ENCODE assay signal across 16 cellular contexts in the genomic region with DNA sequence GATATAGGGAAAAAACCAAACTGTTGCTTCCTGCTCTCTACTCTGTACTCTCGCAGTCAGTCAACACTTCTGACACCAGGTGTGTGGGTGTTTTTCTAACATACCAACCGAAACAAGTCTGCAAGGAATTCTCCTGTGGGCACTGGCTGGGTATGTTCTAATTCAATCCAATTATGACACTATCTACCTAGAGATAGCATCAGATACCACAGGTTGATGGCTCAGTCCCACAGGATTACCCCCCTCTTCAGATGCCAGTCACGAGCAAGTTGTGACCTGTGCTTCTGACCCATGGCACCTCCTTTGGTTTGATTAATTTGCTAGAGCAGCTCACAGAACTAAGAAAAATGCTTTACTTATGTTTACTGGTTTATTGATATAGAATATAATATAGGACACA.
DNase-seq lines count a peak whose midpoint lies in the region; ATAC-seq and TF ChIP-seq lines count a peak whose summit lies in the region.
"Had no signal": no experiment of that assay in that cellular context is flagged by ENCODE, and none has a peak within 500 bp of the region (broad histone marks: within the 10 kb centered on the region; RNA-seq: fewer than 3 reads in every experiment).

No MANE protein-coding gene starts in this region.

- peak; percentile 78 for ATAC-seq in foreskin keratinocyte
- no peak for ATAC-seq in activated T-cell treated with anti-CD3 and anti-CD28 coated beads, Interleukin-2, amount 50 U/mL, for 72 hours (replicated peaks in 1 of 2)

- H3K4me2 ChIP-seq in mammary epithelial cell (ENCODE audit: insufficient read depth, low read depth, low read length) (peak overlapping the region; percentile 15), neural cell (ENCODE audit: low read length) (no peak overlapping the region)

- TF ChIP-seq RAD21 in neural cell (conservative IDR thresholded peaks at IDR 0.05), result no peak

- H3K27ac Mint-ChIP-seq in MCF 10A (ENCODE audit: low read depth, unreplicated experiment), result no peak overlapping the region
- H3K27ac Mint-ChIP-seq in activated T-cell treated with anti-CD3 and anti-CD28 coated beads, Interleukin-2, amount 50 U/mL, for 72 hours, result no peak overlapping the region
- H3K27ac Mint-ChIP-seq: CD4-positive, alpha-beta memory T cell; HFFc6 had no signal

- H3K27me3 Mint-ChIP-seq in MCF 10A (ENCODE audit: insufficient read depth, unreplicated experiment), result no peaks in the 10 kb centered on the region
- H3K27me3 Mint-ChIP-seq in activated T-cell treated with anti-CD3 and anti-CD28 coated beads, Interleukin-2, amount 50 U/mL, for 72 hours (ENCODE audit: low read depth), result no peaks in the 10 kb centered on the region
- H3K27me3 Mint-ChIP-seq: CD4-positive, alpha-beta memory T cell had no signal

- DNase-seq in mammary epithelial cell (peak; percentile 82), MCF 10A (ENCODE audit: unreplicated experiment) (no peak), foreskin keratinocyte (peak; percentile 46 to 74), GM13976 (ENCODE audit: low spot score) (no peak)
- no peak for DNase-seq in activated T-cell treated with anti-CD3 and anti-CD28 coated beads, Interleukin-2, amount 50 U/mL, for 72 hours
- DNase-seq: C1 segment of cervical spinal cord; Calu3; CD4-positive, alpha-beta memory T cell; COR-L47; DMS53; DMS79 treated with DMSO at 0.1 percent for 48 hours; GF-D8; GOT3; HFFc6 had no signal

- H4K20me1 ChIP-seq in mammary epithelial cell (ENCODE audit: insufficient read depth, low read length), result no peaks in the 10 kb centered on the region
- H4K20me1 ChIP-seq in neural cell (ENCODE audit: insufficient read depth), result no peaks in the 10 kb centered on the region

- H3K79me2 ChIP-seq in mammary epithelial cell (ENCODE audit: insufficient read depth, low read length) (no peaks in the 10 kb centered on the region), neural cell (replicated peaks; ENCODE audit: insufficient read depth, low read length) (no peaks in the 10 kb centered on the region)

- no peak overlapping the region for H2AFZ ChIP-seq in mammary epithelial cell (ENCODE audit: low read depth, low read length)
- H2AFZ ChIP-seq in neural cell (ENCODE audit: low read depth, low read length), result no peak overlapping the region

- H3K27me3 ChIP-seq in mammary epithelial cell (ENCODE audit: insufficient read depth, low read length), result no peaks in the 10 kb centered on the region
- no peaks in the 10 kb centered on the region for H3K27me3 ChIP-seq in foreskin keratinocyte
- no peaks in the 10 kb centered on the region for H3K27me3 ChIP-seq in neural cell (ENCODE audit: insufficient read depth, low read depth, low read length)

- H3K4me1 Mint-ChIP-seq in MCF 10A (ENCODE audit: insufficient read depth, unreplicated experiment), result no peaks in the 10 kb centered on the region
- H3K4me1 Mint-ChIP-seq in activated T-cell treated with anti-CD3 and anti-CD28 coated beads, Interleukin-2, amount 50 U/mL, for 72 hours (ENCODE audit: low read depth), result no peaks in the 10 kb centered on the region

- no peaks in the 10 kb centered on the region for H3K9me3 Mint-ChIP-seq in MCF 10A (ENCODE audit: unreplicated experiment)
- no peaks in the 10 kb centered on the region for H3K9me3 Mint-ChIP-seq in activated T-cell treated with anti-CD3 and anti-CD28 coated beads, Interleukin-2, amount 50 U/mL, for 72 hours
- H3K9me3 Mint-ChIP-seq: CD4-positive, alpha-beta memory T cell; HFFc6 had no signal

- dilution Hi-C loops in mammary epithelial cell (cut with HindIII; ENCODE audit: low sequenced_read_pairs), result no loop called here

- in situ Hi-C loops in mammary epithelial cell (cut with MboI; ENCODE audit: low sequenced_read_pairs in 2 of 2), result no loop called here
- in situ Hi-C loops in GM13976 (cut with MboI; ENCODE audit: low sequenced_read_pairs, unreplicated experiment), result no loop called here

- H3K4me3 ChIP-seq in mammary epithelial cell (replicated peaks in 1 of 3; ENCODE audit: insufficient read depth in 1 of 3, low read depth in 2 of 3, low read length in 3 of 3), result no peak overlapping the region
- H3K4me3 ChIP-seq in neural cell (ENCODE audit: low read length), result no peak overlapping the region
- H3K4me3 ChIP-seq: HAP-1 had no signal

- POLR2A ChIA-PET in MCF 10A (lab: Yijun Ruan, JAX), result no interaction called here

- H3K9me3 ChIP-seq in mammary epithelial cell (replicated peaks; ENCODE audit: insufficient read depth, low read length) (no peaks in the 10 kb centered on the region), neural cell (ENCODE audit: low read length) (no peaks in the 10 kb centered on the region)
- H3K9me3 ChIP-seq: HAP-1 had no signal

- no peak for TF ChIP-seq CTCF in mammary epithelial cell (conservative IDR thresholded peaks at IDR 0.05 in 1 of 2, IDR thresholded peaks at IDR 0.05 in 1 of 2; ENCODE audit: extremely low read depth in 1 of 2, insufficient read depth in 1 of 2, low read depth in 1 of 2, low read length in 2 of 2)
- TF ChIP-seq CTCF in MCF 10A (IDR thresholded peaks at IDR 0.05; ENCODE audit: unreplicated experiment), result no peak
- TF ChIP-seq CTCF in foreskin keratinocyte (conservative IDR thresholded peaks at IDR 0.05), result no peak
- TF ChIP-seq CTCF in neural cell (IDR thresholded peaks at IDR 0.05; ENCODE audit: poor library complexity, severe bottlenecking), result no peak
- no peak for TF ChIP-seq CTCF in GM13976 (IDR thresholded peaks at IDR 0.05; ENCODE audit: borderline replicate concordance, control extremely low read depth, extremely low read depth, insufficient read depth, missing control alignments)

- CTCF ChIA-PET in mammary epithelial cell (lab: Charles Lee; ENCODE audit: low non-redundant PET) (no interaction called here), MCF 10A (lab: Yijun Ruan, JAX) (interaction anchor here (0.6 to 1.7 kb wide), 2 partner anchors 10 to 302 kb away, joined by 3 to 5 read pairs; no protein-coding TSS in a partner anchor)

- H3F3A ChIP-seq in neural cell (ENCODE audit: insufficient read depth, low read length, poor library complexity, severe bottlenecking), result no peaks in the 10 kb centered on the region

- intact Hi-C loops in mammary epithelial cell (cut with micrococcal nuclease) (no loop called here), MCF 10A (cut with micrococcal nuclease) (no loop called here)

- H3K4me3 Mint-ChIP-seq in MCF 10A (ENCODE audit: unreplicated experiment), result no peak overlapping the region
- no peak overlapping the region for H3K4me3 Mint-ChIP-seq in activated T-cell treated with anti-CD3 and anti-CD28 coated beads, Interleukin-2, amount 50 U/mL, for 72 hours
- H3K4me3 Mint-ChIP-seq: CD4-positive, alpha-beta memory T cell; HFFc6 had no signal

- H3K4me1 ChIP-seq in mammary epithelial cell (ENCODE audit: insufficient read depth, low read length) (peaks cover 10% of the 10 kb centered on the region), foreskin keratinocyte (peaks cover 9% of the 10 kb centered on the region)
- H3K4me1 ChIP-seq: HAP-1 had no signal

- no peak for TF ChIP-seq EP300 in neural cell (conservative IDR thresholded peaks at IDR 0.05; ENCODE audit: poor library complexity, severe bottlenecking)

- BruUV-seq in mammary epithelial cell (replicated peaks; lab: Mats Ljungman, UMichigan), result no TSS peak
- no TSS peak for BruUV-seq in MCF 10A (replicated peaks; lab: Mats Ljungman, UMichigan)

- H3K27ac ChIP-seq in mammary epithelial cell (ENCODE audit: insufficient read depth, low read depth, low read length), result no peak overlapping the region
- H3K27ac ChIP-seq in foreskin keratinocyte, result no peak overlapping the region
- H3K27ac ChIP-seq in neural cell (ENCODE audit: low read length), result peak overlapping the region; percentile 85

- no peaks in the 10 kb centered on the region for H3K36me3 Mint-ChIP-seq in MCF 10A (ENCODE audit: insufficient read depth, unreplicated experiment)
- no peaks in the 10 kb centered on the region for H3K36me3 Mint-ChIP-seq in activated T-cell treated with anti-CD3 and anti-CD28 coated beads, Interleukin-2, amount 50 U/mL, for 72 hours (ENCODE audit: insufficient read depth in 2 of 2)
- H3K36me3 Mint-ChIP-seq: CD4-positive, alpha-beta memory T cell had no signal

- H3K9ac ChIP-seq in mammary epithelial cell (ENCODE audit: insufficient read depth, low read length) (no peak overlapping the region), neural cell (ENCODE audit: low read length) (no peak overlapping the region)

- H3K9me2 ChIP-seq in neural cell (ENCODE audit: insufficient read depth, low read length), result no peaks in the 10 kb centered on the region

- H3K36me3 ChIP-seq in mammary epithelial cell (ENCODE audit: insufficient read depth, low read length), result no peaks in the 10 kb centered on the region
- no peaks in the 10 kb centered on the region for H3K36me3 ChIP-seq in neural cell (ENCODE audit: insufficient read depth, low read length)
- H3K36me3 ChIP-seq: HAP-1 had no signal

- 4% methylated on average over 3 of the region's 3 CpGs for WGBS in mammary epithelial cell (ENCODE audit: low coverage, missing lambda C conversion rate)

TF ChIP-seq in neural cell, 6 proteins besides CTCF, POLR2A, EP300 and RAD21:
- TF ChIP-seq, protein P1, sequence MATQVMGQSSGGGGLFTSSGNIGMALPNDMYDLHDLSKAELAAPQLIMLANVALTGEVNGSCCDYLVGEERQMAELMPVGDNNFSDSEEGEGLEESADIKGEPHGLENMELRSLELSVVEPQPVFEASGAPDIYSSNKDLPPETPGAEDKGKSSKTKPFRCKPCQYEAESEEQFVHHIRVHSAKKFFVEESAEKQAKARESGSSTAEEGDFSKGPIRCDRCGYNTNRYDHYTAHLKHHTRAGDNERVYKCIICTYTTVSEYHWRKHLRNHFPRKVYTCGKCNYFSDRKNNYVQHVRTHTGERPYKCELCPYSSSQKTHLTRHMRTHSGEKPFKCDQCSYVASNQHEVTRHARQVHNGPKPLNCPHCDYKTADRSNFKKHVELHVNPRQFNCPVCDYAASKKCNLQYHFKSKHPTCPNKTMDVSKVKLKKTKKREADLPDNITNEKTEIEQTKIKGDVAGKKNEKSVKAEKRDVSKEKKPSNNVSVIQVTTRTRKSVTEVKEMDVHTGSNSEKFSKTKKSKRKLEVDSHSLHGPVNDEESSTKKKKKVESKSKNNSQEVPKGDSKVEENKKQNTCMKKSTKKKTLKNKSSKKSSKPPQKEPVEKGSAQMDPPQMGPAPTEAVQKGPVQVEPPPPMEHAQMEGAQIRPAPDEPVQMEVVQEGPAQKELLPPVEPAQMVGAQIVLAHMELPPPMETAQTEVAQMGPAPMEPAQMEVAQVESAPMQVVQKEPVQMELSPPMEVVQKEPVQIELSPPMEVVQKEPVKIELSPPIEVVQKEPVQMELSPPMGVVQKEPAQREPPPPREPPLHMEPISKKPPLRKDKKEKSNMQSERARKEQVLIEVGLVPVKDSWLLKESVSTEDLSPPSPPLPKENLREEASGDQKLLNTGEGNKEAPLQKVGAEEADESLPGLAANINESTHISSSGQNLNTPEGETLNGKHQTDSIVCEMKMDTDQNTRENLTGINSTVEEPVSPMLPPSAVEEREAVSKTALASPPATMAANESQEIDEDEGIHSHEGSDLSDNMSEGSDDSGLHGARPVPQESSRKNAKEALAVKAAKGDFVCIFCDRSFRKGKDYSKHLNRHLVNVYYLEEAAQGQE (IDR thresholded peaks at IDR 0.05; ENCODE audit: borderline replicate concordance), result no peak
- TF ChIP-seq TAF1 (IDR thresholded peaks at IDR 0.05; ENCODE audit: low read depth) (no peak), MXI1 (conservative IDR thresholded peaks at IDR 0.05; ENCODE audit: poor library complexity, severe bottlenecking) (no peak), POLR2AphosphoS5 (IDR thresholded peaks at IDR 0.05) (no peak), SMC3 (conservative IDR thresholded peaks at IDR 0.05; ENCODE audit: poor library complexity) (no peak)

Comparison
In these comparisons a context has a peak if more than half of its experiments do, and no peak if none do; other contexts are left out.
1. DNase-seq: peak in mammary epithelial cell (single experiment) and foreskin keratinocyte (2 of 2); none in MCF 10A (single experiment), GM13976 (single experiment) and activated T-cell treated with anti-CD3 and anti-CD28 coated beads, Interleukin-2, amount 50 U/mL, for 72 hours (0 of 2).